In the genomic region with DNA sequence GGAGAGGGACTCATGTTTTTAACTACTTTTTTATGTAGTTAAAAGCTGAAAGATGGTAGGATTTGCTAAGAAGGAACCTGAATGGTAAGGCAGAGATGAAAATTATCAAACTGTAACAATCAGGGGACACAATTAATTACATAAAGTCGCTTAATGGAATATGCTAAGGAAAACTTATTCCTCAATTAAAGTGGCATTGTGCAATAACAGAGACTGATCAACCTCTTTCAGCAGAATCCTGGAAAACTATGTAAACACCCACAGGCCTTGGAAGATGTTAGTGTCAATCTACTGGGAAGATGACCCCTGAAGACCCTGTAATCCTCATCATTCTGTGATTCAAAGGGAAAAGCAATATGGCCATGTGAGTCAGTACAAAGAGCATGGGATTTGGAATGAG, we compare ENCODE assay signal across 2 cellular contexts.
A peak's percentile ranks its signal among the peaks of the same experiment; 100 is the strongest.
TF ChIP-seq lines count a peak whose summit lies in the region.

No MANE protein-coding gene starts in this region.

TF ChIP-seq in IMR-90, 13 proteins besides CTCF, POLR2A, EP300 and RAD21:
- TF ChIP-seq, protein P1, sequence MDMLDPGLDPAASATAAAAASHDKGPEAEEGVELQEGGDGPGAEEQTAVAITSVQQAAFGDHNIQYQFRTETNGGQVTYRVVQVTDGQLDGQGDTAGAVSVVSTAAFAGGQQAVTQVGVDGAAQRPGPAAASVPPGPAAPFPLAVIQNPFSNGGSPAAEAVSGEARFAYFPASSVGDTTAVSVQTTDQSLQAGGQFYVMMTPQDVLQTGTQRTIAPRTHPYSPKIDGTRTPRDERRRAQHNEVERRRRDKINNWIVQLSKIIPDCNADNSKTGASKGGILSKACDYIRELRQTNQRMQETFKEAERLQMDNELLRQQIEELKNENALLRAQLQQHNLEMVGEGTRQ (IDR thresholded peaks at IDR 0.05; ENCODE audit: low read depth, low read length): no peak
- peak; percentile 61 for TF ChIP-seq CEBPB (IDR thresholded peaks at IDR 0.05; ENCODE audit: low read depth, low read length)
- TF ChIP-seq BHLHE40 (IDR thresholded peaks at IDR 0.05; ENCODE audit: low read depth, low read length): no peak
- TF ChIP-seq MAZ (IDR thresholded peaks at IDR 0.05; ENCODE audit: borderline replicate concordance, low read depth, low read length): no peak
- TF ChIP-seq NFE2L2 (IDR thresholded peaks at IDR 0.05; ENCODE audit: low read depth, low read length): no peak

TF ChIP-seq in K562, 482 proteins besides CTCF, POLR2A, EP300 and RAD21:
- TF ChIP-seq CEBPG (CRISPR knock-in tag; IDR thresholded peaks at IDR 0.05): no peak
- peak; percentile 33 to 71; a peak in 3 of 4 replicates for TF ChIP-seq CEBPG (tag; conservative IDR thresholded peaks at IDR 0.05 in 1 of 2, IDR thresholded peaks at IDR 0.05 in 1 of 2)
- no peak for TF ChIP-seq ELF1 (tag; IDR thresholded peaks at IDR 0.05)
- TF ChIP-seq CEBPB (tag; IDR thresholded peaks at IDR 0.05): peak; percentile 79
